In the genomic region with DNA sequence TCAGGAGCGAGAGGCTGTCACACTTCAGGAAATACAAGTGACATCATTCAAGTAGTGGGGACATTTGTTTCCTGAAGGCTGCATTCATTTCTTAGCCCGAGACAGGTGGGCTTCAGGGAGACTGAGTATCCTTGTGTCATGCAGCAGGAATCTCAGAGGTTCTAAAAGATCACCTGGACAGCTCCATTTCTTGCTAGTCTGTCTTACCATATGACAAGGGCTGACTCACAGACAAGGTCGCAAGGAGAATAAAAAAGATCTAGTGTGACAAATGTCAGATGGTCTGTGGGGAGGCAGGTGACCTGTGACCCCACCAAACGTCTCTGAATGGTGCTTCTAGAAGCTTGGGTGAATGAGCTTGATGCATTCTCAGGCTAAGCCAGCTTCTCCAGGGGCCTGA, we compare ENCODE assay signal across 20 cellular contexts.
"Had no signal": no experiment of that assay in that cellular context is flagged by ENCODE, and none has a peak within 500 bp of the region (broad histone marks: within the 10 kb centered on the region; RNA-seq: fewer than 3 reads in every experiment).

No MANE protein-coding gene starts in this region.

- H3K9me3 ChIP-seq: esophagus muscularis mucosa had no signal

- H3K79me2 ChIP-seq: hepatocyte had no signal

- H2AFZ ChIP-seq: hepatocyte had no signal

- H3K4me3 ChIP-seq: coronary artery, dorsolateral prefrontal cortex, esophagus muscularis mucosa, gastroesophageal sphincter, heart left ventricle, hepatocyte, left ventricle myocardium inferior, lower lobe of right lung had no signal

- DNase-seq: dermis blood vessel endothelial cell; dorsolateral prefrontal cortex; effector CD4-positive, alpha-beta T cell; effector memory CD4-positive, alpha-beta T cell; foreskin keratinocyte; heart left ventricle; hypothalamus; immature natural killer cell; islet precursor cell; kidney; kidney glomerular epithelial cell; left cardiac atrium; left ventricle myocardium inferior; lower lobe of right lung; mesenchymal stem cell had no signal

- H3K4me1 ChIP-seq: esophagus muscularis mucosa, gastroesophageal sphincter, heart left ventricle, left ventricle myocardium inferior, lower lobe of right lung had no signal

- ATAC-seq: foreskin keratinocyte, gastroesophageal sphincter, heart left ventricle, left cardiac atrium, left lobe of liver, lower lobe of right lung had no signal

- H3K4me2 ChIP-seq: hepatocyte had no signal

- H3K36me3 ChIP-seq: esophagus muscularis mucosa, gastroesophageal sphincter, heart left ventricle, left ventricle myocardium inferior, lower lobe of right lung had no signal

- H3K27me3 ChIP-seq: dorsolateral prefrontal cortex, esophagus muscularis mucosa, foreskin keratinocyte, gastroesophageal sphincter, heart left ventricle, hepatocyte had no signal

- H3K27ac ChIP-seq: coronary artery, dorsolateral prefrontal cortex, esophagus muscularis mucosa, foreskin keratinocyte, gastroesophageal sphincter, heart left ventricle, hepatocyte, left ventricle myocardium inferior, lower lobe of right lung had no signal
